Comparison of ENCODE assay signal across 15 cellular contexts in the genomic region with DNA sequence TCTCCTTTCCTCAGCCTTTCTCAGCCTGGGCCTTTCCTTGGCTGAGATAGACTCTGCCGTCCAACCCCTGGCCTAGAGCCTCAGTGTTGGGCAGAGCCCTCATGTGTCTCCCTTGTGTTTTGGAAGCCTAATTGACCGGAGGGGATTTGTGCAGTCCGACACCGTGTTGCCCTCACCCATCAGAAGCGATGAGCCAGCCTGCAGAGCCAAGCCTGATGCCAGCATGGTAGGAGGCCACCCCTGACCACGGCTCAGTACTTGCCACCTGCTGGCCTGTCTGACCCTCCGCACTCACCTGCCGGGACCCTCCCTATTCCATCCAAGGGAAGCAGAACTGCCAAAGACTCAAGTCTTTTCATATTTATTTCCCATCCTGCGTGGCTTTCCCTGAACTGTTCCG. TPM values are rescaled to one million over a fixed set of nuclear protein-coding genes. Genes with fewer than 3 reads are reported as not detected.
DNase-seq lines count a peak whose midpoint lies in the region; FAIRE-seq and TF ChIP-seq lines count a peak whose summit lies in the region.
"Had no signal": no experiment of that assay in that cellular context is flagged by ENCODE, and none has a peak within 500 bp of the region (broad histone marks: within the 10 kb centered on the region; RNA-seq: fewer than 3 reads in every experiment).

No MANE protein-coding gene starts in this region.

- no peaks in the 10 kb centered on the region for H4K20me1 ChIP-seq in keratinocyte (ENCODE audit: control insufficient read depth, extremely low read depth, insufficient read depth, low read length)

- peak; percentile 56 for FAIRE-seq in keratinocyte (lab: Jason Lieb, UNC)

- H3K79me2 ChIP-seq in keratinocyte (ENCODE audit: control insufficient read depth, insufficient read depth, low read length) = no peaks in the 10 kb centered on the region

- CTCF ChIA-PET in activated naive CD4-positive, alpha-beta T cell treated with anti-CD3 and anti-CD28 coated beads for 36 hours (lab: Charles Lee) = no interaction called here

- dilution Hi-C loops in keratinocyte (cut with MboI; ENCODE audit: extremely low pct_ligation_motif_present, low sequenced_read_pairs) = no loop called here

- H3K27me3 Mint-ChIP-seq in activated naive CD4-positive, alpha-beta T cell treated with anti-CD3 and anti-CD28 coated beads for 36 hours (ENCODE audit: low read depth) = no peaks in the 10 kb centered on the region
- H3K27me3 Mint-ChIP-seq: activated naive CD4-positive, alpha-beta T cell treated with anti-CD3 and anti-CD28 coated beads, Interleukin-2, amount 10 ng/mL, durations not matched to agents 7 days and 5 days; B cell had no signal

- peaks cover 48% of the 10 kb centered on the region for H3K36me3 Mint-ChIP-seq in activated naive CD4-positive, alpha-beta T cell treated with anti-CD3 and anti-CD28 coated beads for 36 hours (ENCODE audit: low read depth)

- H3K9me3 ChIP-seq in keratinocyte (ENCODE audit: control insufficient read depth, low read depth, low read length) (no peaks in the 10 kb centered on the region), transverse colon (no peaks in the 10 kb centered on the region)
- H3K9me3 ChIP-seq: Caco-2, esophagus muscularis mucosa, left ventricle myocardium inferior, MG63, SJCRH30 had no signal

- peaks cover 9 to 39% of the 10 kb centered on the region in 2 experiments for H3K36me3 ChIP-seq in keratinocyte (ENCODE audit: control insufficient read depth in 2 of 2, extremely low read depth in 1 of 2, insufficient read depth in 2 of 2, low read length in 2 of 2)
- H3K36me3 ChIP-seq in transverse colon = peaks cover 0 to 12% (median 6%) of the 10 kb centered on the region in 4 donors

- H3K9ac ChIP-seq in keratinocyte (ENCODE audit: control insufficient read depth, extremely low read depth, insufficient read depth, low read length) = peak overlapping the region; percentile 67

- intact Hi-C loops in activated naive CD4-positive, alpha-beta T cell treated with anti-CD3 and anti-CD28 coated beads for 36 hours (cut with micrococcal nuclease) = loop anchor here (1.0 kb wide), 1 partner anchor 25 kb away; no protein-coding TSS in a partner anchor
- intact Hi-C loops in transverse colon (cut with DNase I; ENCODE audit: low total_unique reads) = no loop called here

- in situ Hi-C loops in transverse colon (cut with MboI; ENCODE audit: low pct_ligation_motif_present in 1 of 4, low pct_unique_long_range_greater_than_20kb in 1 of 4, low sequenced_read_pairs in 3 of 4) = no loop called here

- no peaks in the 10 kb centered on the region for H3K4me1 Mint-ChIP-seq in activated naive CD4-positive, alpha-beta T cell treated with anti-CD3 and anti-CD28 coated beads for 36 hours (ENCODE audit: low read depth)
- H3K4me1 Mint-ChIP-seq: activated naive CD4-positive, alpha-beta T cell treated with anti-CD3 and anti-CD28 coated beads, Interleukin-2, amount 10 ng/mL, durations not matched to agents 7 days and 5 days; B cell had no signal

- H3K27ac Mint-ChIP-seq in activated naive CD4-positive, alpha-beta T cell treated with anti-CD3 and anti-CD28 coated beads for 36 hours = peak overlapping the region; percentile 46
- H3K27ac Mint-ChIP-seq: activated naive CD4-positive, alpha-beta T cell treated with anti-CD3 and anti-CD28 coated beads, Interleukin-2, amount 10 ng/mL, durations not matched to agents 7 days and 5 days; B cell had no signal

- no peak for TF ChIP-seq POLR2A in transverse colon (IDR thresholded peaks at IDR 0.05)

- H2AFZ ChIP-seq in keratinocyte (ENCODE audit: control insufficient read depth, low read length) = no peak overlapping the region

- no peaks in the 10 kb centered on the region for H3K27me3 ChIP-seq in keratinocyte (ENCODE audit: control insufficient read depth, extremely low read depth, insufficient read depth, low read length)
- H3K27me3 ChIP-seq in transverse colon = no peaks in the 10 kb centered on the region
- H3K27me3 ChIP-seq: esophagus muscularis mucosa, MG63, SJCRH30 had no signal

- no peak for TF ChIP-seq EP300 in transverse colon (IDR thresholded peaks at IDR 0.05; ENCODE audit: low read depth)

- no peak overlapping the region for H3K4me3 Mint-ChIP-seq in activated naive CD4-positive, alpha-beta T cell treated with anti-CD3 and anti-CD28 coated beads for 36 hours
- H3K4me3 Mint-ChIP-seq: activated naive CD4-positive, alpha-beta T cell treated with anti-CD3 and anti-CD28 coated beads, Interleukin-2, amount 10 ng/mL, durations not matched to agents 7 days and 5 days; B cell had no signal

- DNase-seq in activated naive CD4-positive, alpha-beta T cell treated with anti-CD3 and anti-CD28 coated beads for 36 hours = no peak
- DNase-seq in activated naive CD4-positive, alpha-beta T cell treated with Interleukin-2 at 50 U/mL for 16 hours = no peak
- no peak for DNase-seq in keratinocyte (ENCODE audit: low read depth, low spot score)
- DNase-seq in transverse colon = no peak
- no peak for DNase-seq in UCSD-AML1 (lab: John Stamatoyannopoulos, UW; ENCODE audit: unreplicated experiment)
- DNase-seq in hypothalamus (lab: John Stamatoyannopoulos, UW) = no peak

- H3K9me3 Mint-ChIP-seq in activated naive CD4-positive, alpha-beta T cell treated with anti-CD3 and anti-CD28 coated beads for 36 hours = no peaks in the 10 kb centered on the region
- H3K9me3 Mint-ChIP-seq: activated naive CD4-positive, alpha-beta T cell treated with anti-CD3 and anti-CD28 coated beads, Interleukin-2, amount 10 ng/mL, durations not matched to agents 7 days and 5 days had no signal

- no peak overlapping the region for H3K4me3 ChIP-seq in keratinocyte (ENCODE audit: control insufficient read depth in 2 of 3, extremely low read depth in 1 of 3, insufficient read depth in 2 of 3, low read depth in 1 of 3, low read length in 3 of 3)
- H3K4me3 ChIP-seq in transverse colon = no peak overlapping the region
- H3K4me3 ChIP-seq: esophagus muscularis mucosa, left ventricle myocardium inferior, MG63, SJCRH30 had no signal

- WGBS in transverse colon (ENCODE audit: low coverage in 1 of 2), 2 donors = 98% methylated on average over 10 of the region's 10 CpGs; no CpG with 5 or more reads in 1 of the 2 donors

- H3K4me1 ChIP-seq in keratinocyte (ENCODE audit: control insufficient read depth, extremely low read depth, insufficient read depth, low read length) (peaks cover 94% of the 10 kb centered on the region), transverse colon (peaks cover 26 to 48% (median 35%) of the 10 kb centered on the region in 4 donors)
- H3K4me1 ChIP-seq: Caco-2, SJCRH30 had no signal

- H3K27ac ChIP-seq in keratinocyte (ENCODE audit: control insufficient read depth, insufficient read depth, low read length) (peak overlapping the region; percentile 100), transverse colon (peak overlapping the region; percentile 36 to 60 (median 55))
- H3K27ac ChIP-seq: 22Rv1, esophagus muscularis mucosa, left ventricle myocardium inferior, SJCRH30, VCaP had no signal

- peaks cover 4% of the 10 kb centered on the region for H3K9me1 ChIP-seq in keratinocyte (ENCODE audit: control insufficient read depth, extremely low read depth, insufficient read depth, low read length)

- TF ChIP-seq CTCF in keratinocyte (optimal IDR thresholded peaks at IDR 0.05 in 1 of 3, IDR thresholded peaks at IDR 0.05 in 1 of 3, conservative IDR thresholded peaks at IDR 0.05 in 1 of 3; ENCODE audit: extremely low read depth in 1 of 3, insufficient read depth in 2 of 3, low read length in 3 of 3) = no peak
- no peak for TF ChIP-seq CTCF in transverse colon (IDR thresholded peaks at IDR 0.05)

- H3K4me2 ChIP-seq in keratinocyte (ENCODE audit: control insufficient read depth, extremely low read depth, insufficient read depth, low read depth, low read length) = no peak overlapping the region

RNA-seq across cellular contexts. Expression of gene SFN, which starts 9.3 kb away (rescaled TPM):
- total RNA-seq in activated naive CD4-positive, alpha-beta T cell treated with anti-CD3 and anti-CD28 coated beads for 36 hours = under 1 TPM; 0.26 to 0.52 TPM
- 1,394 to 2,602 TPM (median 2,333 TPM) in 3 replicates for polyA plus RNA-seq in keratinocyte
- polyA plus RNA-seq in keratinocyte (2011; ENCODE audit: low read depth) = 775 TPM
- polyA plus RNA-seq in keratinocyte (2011; cell fraction: cytosol; rRNA removed) = 1,484 and 3,345 TPM in 2 replicates
- polyA plus RNA-seq in keratinocyte (2011; cell fraction: nucleus; rRNA removed) = 1,730 and 2,605 TPM in 2 replicates
- polyA plus RNA-seq in keratinocyte (2012; ENCODE audit: low replicate concordance) = 3,203 and 3,341 TPM in 2 replicates
- 637 to 2,055 TPM (median 889 TPM) in 3 replicates for polyA minus RNA-seq in keratinocyte
- 1,532 TPM for polyA minus RNA-seq in keratinocyte (2011; cell fraction: cytosol; rRNA and poly(A)+ RNA removed)
- polyA minus RNA-seq in keratinocyte (2011; cell fraction: nucleus; rRNA and poly(A)+ RNA removed) = 888 and 889 TPM in 2 replicates
- 100 to 1,000 TPM in 3 of 4 donors, 10 to 100 TPM in 1; 50.2 to 197 (median 163) TPM for total RNA-seq in transverse colon

RNA-seq across cellular contexts. Expression of gene ZDHHC18, which starts 27.1 kb away (rescaled TPM):
- total RNA-seq in activated naive CD4-positive, alpha-beta T cell treated with anti-CD3 and anti-CD28 coated beads for 36 hours = 10 to 100 TPM; 37.3 to 39.0 TPM
- 18.1 to 32.0 TPM (median 22.6 TPM) in 3 replicates for polyA plus RNA-seq in keratinocyte
- 14.0 TPM for polyA plus RNA-seq in keratinocyte (2011; ENCODE audit: low read depth)
- 22.3 and 28.7 TPM in 2 replicates for polyA plus RNA-seq in keratinocyte (2011; cell fraction: cytosol; rRNA removed)
- 27.8 and 32.9 TPM in 2 replicates for polyA plus RNA-seq in keratinocyte (2011; cell fraction: nucleus; rRNA removed)
- polyA plus RNA-seq in keratinocyte (2012; ENCODE audit: low replicate concordance) = 16.3 and 18.4 TPM in 2 replicates
- 21.5 to 62.9 TPM (median 45.1 TPM) in 3 replicates for polyA minus RNA-seq in keratinocyte
- polyA minus RNA-seq in keratinocyte (2011; cell fraction: cytosol; rRNA and poly(A)+ RNA removed) = 14.4 TPM
- 11.0 and 11.9 TPM in 2 replicates for polyA minus RNA-seq in keratinocyte (2011; cell fraction: nucleus; rRNA and poly(A)+ RNA removed)
- total RNA-seq in transverse colon = 10 to 100 TPM in 3 of 4 donors, 1 to 10 TPM in 1; 4.4 to 37.3 (median 28.0) TPM

RNA-seq across cellular contexts. Expression of gene GPN2, which starts 36.5 kb away (rescaled TPM):
- 10 to 100 TPM; 19.8 to 20.7 TPM for total RNA-seq in activated naive CD4-positive, alpha-beta T cell treated with anti-CD3 and anti-CD28 coated beads for 36 hours
- 31.9 to 43.7 TPM (median 37.2 TPM) in 3 replicates for polyA plus RNA-seq in keratinocyte
- polyA plus RNA-seq in keratinocyte (2011; ENCODE audit: low read depth) = 8.2 TPM
- 31.2 and 33.2 TPM in 2 replicates for polyA plus RNA-seq in keratinocyte (2011; cell fraction: cytosol; rRNA removed)
- 29.8 and 42.6 TPM in 2 replicates for polyA plus RNA-seq in keratinocyte (2011; cell fraction: nucleus; rRNA removed)
- 15.2 and 33.1 TPM in 2 replicates for polyA plus RNA-seq in keratinocyte (2012; ENCODE audit: low replicate concordance)
- 32.8 to 56.8 TPM (median 45.6 TPM) in 3 replicates for polyA minus RNA-seq in keratinocyte
- polyA minus RNA-seq in keratinocyte (2011; cell fraction: cytosol; rRNA and poly(A)+ RNA removed) = 17.3 TPM
- 19.7 and 26.1 TPM in 2 replicates for polyA minus RNA-seq in keratinocyte (2011; cell fraction: nucleus; rRNA and poly(A)+ RNA removed)
- total RNA-seq in transverse colon = 10 to 100 TPM; 14.7 to 75.2 (median 28.7) TPM

RNA-seq across cellular contexts. Expression of gene GPATCH3, which starts 46.7 kb away (rescaled TPM):
- total RNA-seq in activated naive CD4-positive, alpha-beta T cell treated with anti-CD3 and anti-CD28 coated beads for 36 hours = 1 to 10 TPM; 7.9 to 8.5 TPM
- polyA plus RNA-seq in keratinocyte = 5.7 to 7.3 TPM (median 7.1 TPM) in 3 replicates
- 6.3 TPM for polyA plus RNA-seq in keratinocyte (2011; ENCODE audit: low read depth)
- 5.1 and 7.5 TPM in 2 replicates for polyA plus RNA-seq in keratinocyte (2011; cell fraction: cytosol; rRNA removed)
- polyA plus RNA-seq in keratinocyte (2011; cell fraction: nucleus; rRNA removed) = 12.7 and 12.8 TPM in 2 replicates
- polyA plus RNA-seq in keratinocyte (2012; ENCODE audit: low replicate concordance) = 6.6 and 9.6 TPM in 2 replicates
- 4.5 to 7.8 TPM (median 5.2 TPM) in 3 replicates for polyA minus RNA-seq in keratinocyte
- 5.9 TPM for polyA minus RNA-seq in keratinocyte (2011; cell fraction: cytosol; rRNA and poly(A)+ RNA removed)
- 5.4 and 7.7 TPM in 2 replicates for polyA minus RNA-seq in keratinocyte (2011; cell fraction: nucleus; rRNA and poly(A)+ RNA removed)
- 10 to 100 TPM in 2 of 4 donors, 1 to 10 TPM in 2; 3.2 to 35.9 (median 10.7) TPM for total RNA-seq in transverse colon

Comparison
In these comparisons a context has a peak if more than half of its experiments do, and no peak if none do; other contexts are left out.
1. RNA of gene SFN, which starts 9.3 kb away (total RNA-seq): 50.2 to 197 TPM in transverse colon; 0.26 to 0.52 TPM in activated naive CD4-positive, alpha-beta T cell treated with anti-CD3 and anti-CD28 coated beads for 36 hours; every median in the first group is over 10 times any median in the second.